ENCODE assay signal across 15 cellular contexts in genomic region chr3:111589303-111590095, GRCh38. TPM values are rescaled to one million over a fixed set of nuclear protein-coding genes. Genes with fewer than 3 reads are reported as not detected.
A peak's percentile ranks its signal among the peaks of the same experiment; 100 is the strongest.
DNase-seq lines count a peak whose midpoint lies in the region; ATAC-seq and TF ChIP-seq lines count a peak whose summit lies in the region.
"Had no signal": no experiment of that assay in that cellular context is flagged by ENCODE, and none has a peak within 500 bp of the region (broad histone marks: within the 10 kb centered on the region; RNA-seq: fewer than 3 reads in every experiment).

No MANE protein-coding gene starts in this region.

- no peak for DNase-seq in activated CD4-positive, alpha-beta T cell treated with anti-CD3 and anti-CD28 coated beads, Interleukin-2, amount 10 ng/mL, durations not matched to agents 24 days and 14 days
- no peak for DNase-seq in activated CD4-positive, alpha-beta T cell treated with anti-CD3 and anti-CD28 coated beads, Interleukin-2, amount 50 U/mL, for 48 hours
- peak; percentile 39 for DNase-seq in HCEC 1CT
- peak; percentile 20 for DNase-seq in astrocyte of the hippocampus (ENCODE audit: low read depth, low spot score)
- DNase-seq in myocyte (ENCODE audit: low read depth): peak; percentile 31
- no peak for DNase-seq in dedifferentiated amniotic fluid mesenchymal stem cell (ENCODE audit: extremely low spot score)
- DNase-seq in NCI-H748 (lab: John Stamatoyannopoulos, UW; ENCODE audit: unreplicated experiment): no peak
- no peak for DNase-seq in upper lobe of right lung
- DNase-seq: body of pancreas; effector CD4-positive, alpha-beta T cell; NCI-H146; NCI-H446; testis had no signal

- H3K4me1 ChIP-seq in upper lobe of right lung: no peaks in the 10 kb centered on the region
- H3K4me1 ChIP-seq: body of pancreas, testis had no signal

- peaks cover 58% of the 10 kb centered on the region for H3K4me1 Mint-ChIP-seq in activated CD4-positive, alpha-beta T cell treated with anti-CD3 and anti-CD28 coated beads, Interleukin-2, amount 10 ng/mL, durations not matched to agents 24 days and 14 days
- H3K4me1 Mint-ChIP-seq: neural crest cell had no signal

- no peaks in the 10 kb centered on the region for H3K27me3 Mint-ChIP-seq in activated CD4-positive, alpha-beta T cell treated with anti-CD3 and anti-CD28 coated beads, Interleukin-2, amount 10 ng/mL, durations not matched to agents 24 days and 14 days

- H3K36me3 Mint-ChIP-seq in activated CD4-positive, alpha-beta T cell treated with anti-CD3 and anti-CD28 coated beads, Interleukin-2, amount 10 ng/mL, durations not matched to agents 24 days and 14 days (ENCODE audit: low read depth): peaks cover 89% of the 10 kb centered on the region

- H3K36me3 ChIP-seq in upper lobe of right lung: no peaks in the 10 kb centered on the region

- H3K9me3 Mint-ChIP-seq in activated CD4-positive, alpha-beta T cell treated with anti-CD3 and anti-CD28 coated beads, Interleukin-2, amount 10 ng/mL, durations not matched to agents 24 days and 14 days: peaks cover 12% of the 10 kb centered on the region

- H3K9me3 ChIP-seq in upper lobe of right lung: no peaks in the 10 kb centered on the region
- H3K9me3 ChIP-seq: body of pancreas, testis had no signal

- H3K27ac Mint-ChIP-seq in activated CD4-positive, alpha-beta T cell treated with anti-CD3 and anti-CD28 coated beads, Interleukin-2, amount 10 ng/mL, durations not matched to agents 24 days and 14 days: peak overlapping the region; percentile 71

- TF ChIP-seq CTCF in upper lobe of right lung (IDR thresholded peaks at IDR 0.05): no peak

- no peak overlapping the region for H3K4me3 ChIP-seq in upper lobe of right lung
- H3K4me3 ChIP-seq: body of pancreas, lung, testis had no signal

- peak overlapping the region; percentile 62 for H3K4me3 Mint-ChIP-seq in activated CD4-positive, alpha-beta T cell treated with anti-CD3 and anti-CD28 coated beads, Interleukin-2, amount 10 ng/mL, durations not matched to agents 24 days and 14 days
- H3K4me3 Mint-ChIP-seq: neural crest cell had no signal

- intact Hi-C loops in activated CD4-positive, alpha-beta T cell treated with anti-CD3 and anti-CD28 coated beads, Interleukin-2, amount 10 ng/mL, durations not matched to agents 24 days and 14 days (cut with micrococcal nuclease): no loop called here
- intact Hi-C loops in upper lobe of right lung (cut with DNase I): no loop called here

- H3K27ac ChIP-seq in upper lobe of right lung: no peak overlapping the region
- H3K27ac ChIP-seq: body of pancreas, testis had no signal

- no peak for ATAC-seq in upper lobe of right lung
- ATAC-seq: body of pancreas had no signal

- H3K27me3 ChIP-seq in upper lobe of right lung: no peaks in the 10 kb centered on the region
- H3K27me3 ChIP-seq: body of pancreas, testis had no signal

RNA-seq across cellular contexts. Expression of gene ZBED2, which starts 5.6 kb away (rescaled TPM):
- total RNA-seq in activated CD4-positive, alpha-beta T cell treated with anti-CD3 and anti-CD28 coated beads, Interleukin-2, amount 10 ng/mL, durations not matched to agents 24 days and 14 days: 587 and 596 TPM in 2 replicates
- total RNA-seq in myocyte (not detected in 2 replicates), upper lobe of right lung (6.4 TPM)
- polyA plus RNA-seq in myocyte (2012): not detected
- total RNA-seq: body of pancreas, neural crest cell, testis had no signal

RNA-seq across cellular contexts. Expression of gene CD96, which starts 47.5 kb away (rescaled TPM):
- total RNA-seq in activated CD4-positive, alpha-beta T cell treated with anti-CD3 and anti-CD28 coated beads, Interleukin-2, amount 10 ng/mL, durations not matched to agents 24 days and 14 days: 50.5 and 60.5 TPM in 2 replicates
- total RNA-seq in myocyte (0.08 TPM in 1 of 2 replicates, not detected in the other), upper lobe of right lung (9.5 TPM)
- polyA plus RNA-seq in myocyte (2012): 0.14 TPM
- total RNA-seq: neural crest cell had no signal

Comparison
In these comparisons a context has a peak if more than half of its experiments do, and no peak if none do; other contexts are left out.
1. DNase-seq: peak in HCEC 1CT (single experiment), astrocyte of the hippocampus (single experiment) and myocyte (single experiment); none in activated CD4-positive, alpha-beta T cell treated with anti-CD3 and anti-CD28 coated beads, Interleukin-2, amount 10 ng/mL, durations not matched to agents 24 days and 14 days (single experiment), activated CD4-positive, alpha-beta T cell treated with anti-CD3 and anti-CD28 coated beads, Interleukin-2, amount 50 U/mL, for 48 hours (0 of 2), dedifferentiated amniotic fluid mesenchymal stem cell (single experiment), NCI-H748 (single experiment) and upper lobe of right lung (single experiment).
2. RNA of gene ZBED2, which starts 5.6 kb away (total RNA-seq): 587 to 596 TPM in activated CD4-positive, alpha-beta T cell treated with anti-CD3 and anti-CD28 coated beads, Interleukin-2, amount 10 ng/mL, durations not matched to agents 24 days and 14 days; 6.4 TPM in upper lobe of right lung (single experiment) and not detected in myocyte; every median in the first group is over 10 times any median in the second.